8 cellular contexts compared by ENCODE assay signal in the genomic region with DNA sequence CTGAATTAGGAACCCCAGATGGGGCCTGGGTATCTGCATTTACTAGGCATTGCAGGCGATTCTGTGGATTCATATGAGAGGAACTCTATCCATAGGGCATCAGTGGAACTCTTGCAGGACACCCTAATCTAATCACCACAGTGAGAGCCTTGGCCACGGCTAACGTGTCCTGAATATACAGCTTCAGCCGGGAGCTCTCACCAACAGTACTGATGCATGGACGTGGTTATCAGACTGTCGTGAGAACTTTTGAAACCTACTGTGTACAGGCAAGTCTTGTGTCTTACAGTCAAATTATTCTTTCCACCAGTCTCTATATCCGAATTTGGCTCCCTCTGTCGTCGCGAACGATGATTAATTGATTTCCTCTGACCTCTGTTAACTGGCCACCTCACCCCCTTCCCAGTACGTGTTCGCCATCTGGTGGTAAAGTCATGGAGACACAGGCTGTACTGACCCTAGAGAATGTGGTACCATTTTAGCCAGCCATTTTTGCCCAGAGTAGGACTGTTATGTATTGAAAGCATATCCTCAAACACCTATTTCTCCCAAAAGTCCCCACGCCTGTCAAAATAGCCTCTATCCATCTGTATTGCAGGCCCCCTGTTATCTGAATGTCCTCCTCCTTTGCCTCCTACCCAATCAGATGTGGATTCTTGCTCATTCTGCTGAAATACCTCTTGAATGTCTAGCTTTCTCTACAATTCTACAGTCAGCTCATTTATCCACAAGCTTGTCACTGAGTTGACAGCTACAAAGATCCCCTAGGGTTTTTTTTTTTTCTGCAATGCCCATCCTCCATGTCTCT. TPM values are rescaled to one million over a fixed set of nuclear protein-coding genes. Genes with fewer than 3 reads are reported as not detected.
A peak's percentile ranks its signal among the peaks of the same experiment; 100 is the strongest.
DNase-seq lines count a peak whose midpoint lies in the region; ATAC-seq and TF ChIP-seq lines count a peak whose summit lies in the region.

No MANE protein-coding gene starts in this region.

- H3K27ac Mint-ChIP-seq in activated CD8-positive, alpha-beta T cell treated with anti-CD3 and anti-CD28 coated beads for 36 hours: no peak overlapping the region

- ATAC-seq in GM18520 (IDR thresholded peaks at IDR 0.05; ENCODE audit: unreplicated experiment): peak; percentile 84
- ATAC-seq in HG03066 (IDR thresholded peaks at IDR 0.05; ENCODE audit: low read depth, unreplicated experiment): peak; percentile 80
- peak; percentile 90 for ATAC-seq in activated CD8-positive, alpha-beta T cell treated with anti-CD3 and anti-CD28 coated beads for 36 hours

- no peak overlapping the region for H3K27ac ChIP-seq in ovary

- peaks cover 10% of the 10 kb centered on the region for H3K27me3 Mint-ChIP-seq in activated CD8-positive, alpha-beta T cell treated with anti-CD3 and anti-CD28 coated beads for 36 hours

- intact Hi-C loops in activated CD8-positive, alpha-beta T cell treated with anti-CD3 and anti-CD28 coated beads for 36 hours (cut with micrococcal nuclease): loop anchor here (5.0 kb wide), 1 partner anchor 219 kb away; no protein-coding TSS in a partner anchor
- intact Hi-C loops in ovary (cut with DNase I): loop anchor here in 3 of 4 donors (2.0 to 10.0 kb wide), 4 partner anchors 96 to 216 kb away; no protein-coding TSS in a partner anchor

- TF ChIP-seq POLR2A in ovary (IDR thresholded peaks at IDR 0.05): no peak

- no peaks in the 10 kb centered on the region for H3K4me1 ChIP-seq in ovary (ENCODE audit: insufficient read depth)

- H3K9me3 Mint-ChIP-seq in activated CD8-positive, alpha-beta T cell treated with anti-CD3 and anti-CD28 coated beads for 36 hours: no peaks in the 10 kb centered on the region

- no peaks in the 10 kb centered on the region for H3K4me1 Mint-ChIP-seq in activated CD8-positive, alpha-beta T cell treated with anti-CD3 and anti-CD28 coated beads for 36 hours (ENCODE audit: low read depth)

- TF ChIP-seq EP300 in ovary (IDR thresholded peaks at IDR 0.05): no peak

- no peaks in the 10 kb centered on the region for H3K36me3 ChIP-seq in ovary

- TF ChIP-seq CTCF in activated CD8-positive, alpha-beta T cell treated with anti-CD3 and anti-CD28 coated beads for 36 hours (IDR thresholded peaks at IDR 0.05): peak; percentile 68
- peak; percentile 17 to 73 (median 65) for TF ChIP-seq CTCF in ovary (IDR thresholded peaks at IDR 0.05)

- H3K27me3 ChIP-seq in ovary: no peaks in the 10 kb centered on the region

- POLR2A ChIA-PET in activated CD8-positive, alpha-beta T cell treated with anti-CD3 and anti-CD28 coated beads for 36 hours (lab: Charles Lee): no interaction called here

- CTCF ChIA-PET in activated CD8-positive, alpha-beta T cell treated with anti-CD3 and anti-CD28 coated beads for 36 hours (lab: Charles Lee): interaction anchor here (0.6 to 2.6 kb wide), 10 partner anchors 12 to 219 kb away, joined by 3 to 11 read pairs (median 4); no protein-coding TSS in a partner anchor

- H3K4me3 ChIP-seq in ovary: no peak overlapping the region

- DNase-seq in CMK (ENCODE audit: low read depth) (peak; percentile 40), NCI-H2171 treated with DMSO at 0.1 percent for 48 hours (lab: John Stamatoyannopoulos, UW) (peak; percentile 34), glomerular visceral epithelial cell (ENCODE audit: extremely low spot score) (peak; percentile 54), ovary (peak in 1 of 5 donors; percentile 39)
- peak; percentile 61 for DNase-seq in activated CD8-positive, alpha-beta T cell treated with anti-CD3 and anti-CD28 coated beads for 36 hours
- no peak for DNase-seq in activated effector memory CD4-positive, alpha-beta T cell treated with anti-CD3 and anti-CD28 coated beads, Interleukin-2, amount 50 U/mL, for 16 hours

- 30 to 33% (median 32%) methylated on average over 14 of the region's 14 CpGs for WGBS in ovary, 3 donors

- no peak overlapping the region for H3K4me3 Mint-ChIP-seq in activated CD8-positive, alpha-beta T cell treated with anti-CD3 and anti-CD28 coated beads for 36 hours

- H3K9me3 ChIP-seq in ovary: no peaks in the 10 kb centered on the region

- H3K36me3 Mint-ChIP-seq in activated CD8-positive, alpha-beta T cell treated with anti-CD3 and anti-CD28 coated beads for 36 hours (ENCODE audit: low read depth): no peaks in the 10 kb centered on the region

RNA-seq across cellular contexts. Expression of gene GLDN, which starts 39.7 kb away (rescaled TPM):
- not detected for total RNA-seq in activated CD8-positive, alpha-beta T cell treated with anti-CD3 and anti-CD28 coated beads for 36 hours
- total RNA-seq in ovary: 1 to 10 TPM in 4 of 7 donors, under 1 TPM in 2, not detected in 1; 0.36 to 2.5 (median 2.3) TPM
- 10 to 100 TPM in 1 of 2 donors, under 1 TPM in 1; 0.33 to 10.3 TPM for polyA plus RNA-seq in ovary

RNA-seq across cellular contexts. Expression of gene CYP19A1, which starts 42.8 kb away (rescaled TPM):
- total RNA-seq in activated CD8-positive, alpha-beta T cell treated with anti-CD3 and anti-CD28 coated beads for 36 hours: not detected
- 100 to 1,000 TPM in 1 of 7 donors, 10 to 100 TPM in 1, 1 to 10 TPM in 3, under 1 TPM in 2; 0.81 to 126 (median 1.3) TPM for total RNA-seq in ovary
- polyA plus RNA-seq in ovary: 1,000 to 10,000 TPM in 1 of 2 donors, 1 to 10 TPM in 1; 1.4 to 1,570 TPM
